In genomic region chr12:85036241-85036707, GRCh38 we compare ENCODE assay signal across 2 cellular contexts.
TF ChIP-seq lines count a peak whose summit lies in the region.

LRRIQ1 (plus strand) TSS chr12:85036351; CDS start chr12:85038177, 1,826 bp downstream.
TSPAN19 (minus strand) TSS chr12:85036277; CDS start chr12:85029946, 6,331 bp downstream.

TF ChIP-seq in HEK293, 187 proteins besides CTCF, POLR2A, EP300 and RAD21 (continued from another document and continues in another):
- TF ChIP-seq HIC1 (tag by site-specific recombination; IDR thresholded peaks at IDR 0.05) (no peak), PRDM10 (tag by site-specific recombination; IDR thresholded peaks at IDR 0.05) (peak; percentile 84), TSHZ1 (tag by site-specific recombination; IDR thresholded peaks at IDR 0.05; ENCODE audit: borderline replicate concordance) (no peak), ZNF394 (tag by site-specific recombination; IDR thresholded peaks at IDR 0.05; ENCODE audit: borderline replicate concordance) (peak; percentile 57), ZBTB48 (tag by site-specific recombination; IDR thresholded peaks at IDR 0.05) (peak; percentile 80), OVOL3 (tag by site-specific recombination; IDR thresholded peaks at IDR 0.05) (peak; percentile 87; the same call in 1 of the 2 replicates), ZNF366 (tag by site-specific recombination; conservative IDR thresholded peaks at IDR 0.05) (peak; percentile 44; the same call in 1 of the 2 replicates), ZBTB49 (tag by site-specific recombination; IDR thresholded peaks at IDR 0.05; ENCODE audit: low read depth) (no peak), ZNF335 (tag by site-specific recombination; conservative IDR thresholded peaks at IDR 0.05) (peak; percentile 63; the same call in 1 of the 2 replicates)

TF ChIP-seq in SK-N-SH treated with all-trans-retinoic acid at 6 μM for 48 hours, 23 proteins besides CTCF, POLR2A, EP300 and RAD21 (continued from another document):
- TF ChIP-seq TSHZ2 (CRISPR knock-in tag; IDR thresholded peaks at IDR 0.05) (no peak), ARNTL (CRISPR knock-in tag; IDR thresholded peaks at IDR 0.05; ENCODE audit: borderline replicate concordance, low read depth) (no peak), TOX (CRISPR knock-in tag; IDR thresholded peaks at IDR 0.05; ENCODE audit: borderline replicate concordance) (no peak), PATZ1 (CRISPR knock-in tag; IDR thresholded peaks at IDR 0.05; ENCODE audit: borderline replicate concordance) (no peak), SNAI2 (CRISPR knock-in tag; IDR thresholded peaks at IDR 0.05) (no peak), ISL1 (CRISPR knock-in tag; IDR thresholded peaks at IDR 0.05) (no peak), CSRNP3 (CRISPR knock-in tag; IDR thresholded peaks at IDR 0.05) (no peak), ZNF565 (CRISPR knock-in tag; conservative IDR thresholded peaks at IDR 0.05; ENCODE audit: low read depth) (no peak), CREB5 (CRISPR knock-in tag; IDR thresholded peaks at IDR 0.05; ENCODE audit: low read depth) (no peak), ZC3H10 (CRISPR knock-in tag; IDR thresholded peaks at IDR 0.05) (no peak), POU6F1 (CRISPR knock-in tag; IDR thresholded peaks at IDR 0.05; ENCODE audit: borderline replicate concordance, low read depth) (no peak), PPARA (CRISPR knock-in tag; IDR thresholded peaks at IDR 0.05; ENCODE audit: borderline replicate concordance) (no peak)
